20 cellular contexts compared by ENCODE assay signal in genomic region chr3:66602691-66603090, GRCh38.
A peak's percentile ranks its signal among the peaks of the same experiment; 100 is the strongest.
DNase-seq lines count a peak whose midpoint lies in the region; ATAC-seq and TF ChIP-seq lines count a peak whose summit lies in the region.
"Had no signal": no experiment of that assay in that cellular context is flagged by ENCODE, and none has a peak within 500 bp of the region (broad histone marks: within the 10 kb centered on the region; RNA-seq: fewer than 3 reads in every experiment).

No MANE protein-coding gene starts in this region.

- H2BK12ac ChIP-seq in H9 (ENCODE audit: insufficient read length, low read depth, low read length) = no peak overlapping the region

- no peak overlapping the region for H4K5ac ChIP-seq in H9 (ENCODE audit: insufficient read length, low read depth, low read length)

- H2BK15ac ChIP-seq in H9 (ENCODE audit: low read depth, low read length) = no peak overlapping the region

- H3K9me3 Mint-ChIP-seq in progenitor cell of endocrine pancreas (ENCODE audit: low read depth) = peaks cover 3% of the 10 kb centered on the region
- H3K9me3 Mint-ChIP-seq in H9 = no peaks in the 10 kb centered on the region
- H3K9me3 Mint-ChIP-seq: CD4-positive, CD25-positive, alpha-beta regulatory T cell had no signal

- peaks cover 24% of the 10 kb centered on the region for H3K4me1 ChIP-seq in RWPE2 (ENCODE audit: insufficient read depth, poor library complexity, severe bottlenecking)
- peaks cover 2% of the 10 kb centered on the region; the same call in 1 of the 2 replicates for H3K4me1 ChIP-seq in H9 (ENCODE audit: insufficient read depth, low read length)

- H2AFZ ChIP-seq in H9 (ENCODE audit: low read length) = no peak overlapping the region

- no peaks in the 10 kb centered on the region for H3K79me2 ChIP-seq in H9 (ENCODE audit: insufficient read depth, low read length)

- H4K8ac ChIP-seq in H9 (replicated peaks; ENCODE audit: insufficient read length, low read depth, low read length) = no peak overlapping the region

- no CpG with 5 or more reads among the region's 5 CpGs for WGBS in H9 (ENCODE audit: extremely low coverage, insufficient read length, low lambda C conversion rate)

- H3K4me2 ChIP-seq in H9 (ENCODE audit: insufficient read depth, insufficient read length, low read length) = no peak overlapping the region
- H3K4me2 ChIP-seq: KMS-11 had no signal

- no peak overlapping the region for H3K4ac ChIP-seq in H9 (ENCODE audit: low read depth, low read length)

- peaks cover 8% of the 10 kb centered on the region for H3K4me1 Mint-ChIP-seq in progenitor cell of endocrine pancreas (ENCODE audit: low read depth)
- H3K4me1 Mint-ChIP-seq in H9 = peaks cover 15 to 23% of the 10 kb centered on the region in 2 experiments
- H3K4me1 Mint-ChIP-seq: B cell had no signal

- no peak overlapping the region for H3K9ac ChIP-seq in H9 (ENCODE audit: extremely low read depth, insufficient read length, low read length)
- H3K9ac ChIP-seq: KMS-11 had no signal

- no peak overlapping the region for H2BK20ac ChIP-seq in H9 (ENCODE audit: low read depth, low read length, poor library complexity, severe bottlenecking)

- H3K27me3 Mint-ChIP-seq in progenitor cell of endocrine pancreas (peaks cover 6% of the 10 kb centered on the region), H9 (ENCODE audit: low read depth) (no peaks in the 10 kb centered on the region)

- no peak overlapping the region for H3K4me3 ChIP-seq in RWPE2 (ENCODE audit: severe bottlenecking)
- H3K4me3 ChIP-seq: SJSA1 had no signal

- H2BK120ac ChIP-seq in H9 (ENCODE audit: low read depth, low read length, poor library complexity, severe bottlenecking) = no peak overlapping the region

- ATAC-seq in RWPE2 (ENCODE audit: low read depth) = peak; percentile 6; the same call in 2 of the 3 replicates

- no peak overlapping the region for H2AK5ac ChIP-seq in H9 (ENCODE audit: insufficient read length, low read length)

- H3K23ac ChIP-seq in H9 (ENCODE audit: insufficient read length, low read depth, low read length) = no peak overlapping the region

- H3K14ac ChIP-seq in H9 (ENCODE audit: insufficient read depth, low read length) = no peak overlapping the region

- no peak overlapping the region for H3T11ph ChIP-seq in H9 (ENCODE audit: low read length)

- peak; percentile 22 for DNase-seq in NCI-H510A treated with DMSO at 0.1 percent for 48 hours (lab: John Stamatoyannopoulos, UW)
- DNase-seq in NCI-H510A (lab: John Stamatoyannopoulos, UW) = no peak
- DNase-seq in RWPE2 (ENCODE audit: low spot score) = no peak
- DNase-seq in epithelial cell of prostate (ENCODE audit: low read depth, low spot score) = no peak
- DNase-seq in progenitor cell of endocrine pancreas (ENCODE audit: low spot score, unreplicated experiment) = no peak
- DNase-seq in EL = no peak
- no peak for DNase-seq in GDM1 (lab: John Stamatoyannopoulos, UW)
- DNase-seq in H9 = no peak
- DNase-seq: 8988T; Caco-2; CD4-positive, CD25-positive, alpha-beta regulatory T cell; GF-D8; GOT3; NCI-H1417 treated with DMSO at 0.1 percent for 48 hours; NCI-H1930; NCI-H2171 treated with DMSO at 0.1 percent for 48 hours; NCI-H524 had no signal

- no peak overlapping the region for H3K18ac ChIP-seq in H9 (ENCODE audit: insufficient read length, low read depth, low read length)

- H3K9me3 ChIP-seq in RWPE2 (ENCODE audit: severe bottlenecking) (no peaks in the 10 kb centered on the region), H9 (ENCODE audit: control insufficient read depth, low read depth, low read length) (no peaks in the 10 kb centered on the region)
- H3K9me3 ChIP-seq: Caco-2, SJSA1 had no signal

- no peak overlapping the region for H3K56ac ChIP-seq in H9 (ENCODE audit: insufficient read length, low read depth, low read length)

- H3K27me3 ChIP-seq in RWPE2 (ENCODE audit: insufficient read depth, poor library complexity, severe bottlenecking) = no peaks in the 10 kb centered on the region
- H3K27me3 ChIP-seq in H9 (ENCODE audit: insufficient read depth, low read length) = no peaks in the 10 kb centered on the region
- H3K27me3 ChIP-seq: SJSA1 had no signal

- H3K27ac Mint-ChIP-seq in progenitor cell of endocrine pancreas = peak overlapping the region; percentile 5
- no peak overlapping the region for H3K27ac Mint-ChIP-seq in H9
- H3K27ac Mint-ChIP-seq: B cell; CD4-positive, CD25-positive, alpha-beta regulatory T cell had no signal

- no peak overlapping the region for H3K4me3 Mint-ChIP-seq in progenitor cell of endocrine pancreas (ENCODE audit: low read depth)
- no peak overlapping the region for H3K4me3 Mint-ChIP-seq in H9
- H3K4me3 Mint-ChIP-seq: B cell; CD4-positive, CD25-positive, alpha-beta regulatory T cell had no signal

- H3K36me3 ChIP-seq in RWPE2 (ENCODE audit: low read depth) = no peaks in the 10 kb centered on the region
- H3K36me3 ChIP-seq: SJSA1 had no signal

- H3K79me1 ChIP-seq in H9 (ENCODE audit: insufficient read depth, low read depth, low read length, poor library complexity, severe bottlenecking) = no peaks in the 10 kb centered on the region

- H3K36me3 Mint-ChIP-seq in progenitor cell of endocrine pancreas (ENCODE audit: insufficient read depth) (no peaks in the 10 kb centered on the region), H9 (ENCODE audit: insufficient read depth in 1 of 3, low read depth in 3 of 3) (no peaks in the 10 kb centered on the region)
- H3K36me3 Mint-ChIP-seq: CD4-positive, CD25-positive, alpha-beta regulatory T cell had no signal

- no peak overlapping the region for H4K91ac ChIP-seq in H9 (ENCODE audit: insufficient read length, low read depth, low read length)

- H3K27ac ChIP-seq in RWPE2 (ENCODE audit: poor library complexity, severe bottlenecking) (peak overlapping the region; percentile 95), epithelial cell of prostate (peak overlapping the region; percentile 83), H9 (ENCODE audit: insufficient read length, low read depth, low read length) (no peak overlapping the region)
- H3K27ac ChIP-seq: KMS-11, SJSA1 had no signal

- no peak overlapping the region for H2BK5ac ChIP-seq in H9 (ENCODE audit: insufficient read length, low read length)

- H4K20me1 ChIP-seq in H9 (ENCODE audit: control insufficient read depth, insufficient read depth, insufficient read length) = no peaks in the 10 kb centered on the region

- TF ChIP-seq CTCF in RWPE2 (IDR thresholded peaks at IDR 0.05; ENCODE audit: poor library complexity, severe bottlenecking) (no peak), progenitor cell of endocrine pancreas (IDR thresholded peaks at IDR 0.05; ENCODE audit: unreplicated experiment) (no peak), H9 (conservative IDR thresholded peaks at IDR 0.05) (no peak)

- no peaks in the 10 kb centered on the region for H3K23me2 ChIP-seq in H9 (ENCODE audit: insufficient read length, low read depth, low read length, poor library complexity, severe bottlenecking)
